ENCODE assay signal across 7 cellular contexts in genomic region chr22:42536634-42537033, GRCh38. TPM values are rescaled to one million over a fixed set of nuclear protein-coding genes. Genes with fewer than 3 reads are reported as not detected.
DNase-seq lines count a peak whose midpoint lies in the region; ATAC-seq and TF ChIP-seq lines count a peak whose summit lies in the region.
"Not testable (repeated sequence)": the region's sequence is repeated elsewhere in the genome, so short reads cannot be mapped to it uniquely, and the experiment has no call there.

No MANE protein-coding gene starts in this region.

- H2AFZ ChIP-seq in Karpas-422 (ENCODE audit: low read length); parathyroid adenoma: not testable (repeated sequence)

- not testable (repeated sequence) for H3K36me3 ChIP-seq in Karpas-422 (ENCODE audit: insufficient read depth, low read length); brain microvascular endothelial cell (replicated peaks); heart right ventricle; parathyroid adenoma (ENCODE audit: control insufficient read depth, insufficient read depth, low read length); suprapubic skin

- TF ChIP-seq EP300 in suprapubic skin (IDR thresholded peaks at IDR 0.05) = not testable (repeated sequence)

- not testable (repeated sequence) for H3K4me3 ChIP-seq in Karpas-422 (ENCODE audit: low read length); brain microvascular endothelial cell (ENCODE audit: low read depth, low read length); heart right ventricle; parathyroid adenoma (ENCODE audit: low read depth, low read length); suprapubic skin

- in situ Hi-C loops in brain microvascular endothelial cell (cut with HindIII; ENCODE audit: low pct_ligation_motif_present, low sequenced_read_pairs) = not testable (repeated sequence)

- H3K9me3 ChIP-seq in Karpas-422 (ENCODE audit: low read length); heart right ventricle; parathyroid adenoma (ENCODE audit: control insufficient read depth, low read length); suprapubic skin: not testable (repeated sequence)

- H3K9me2 ChIP-seq in Karpas-422 (replicated peaks; ENCODE audit: insufficient read depth, low read length) = not testable (repeated sequence)

- H3K9ac ChIP-seq in Karpas-422 (ENCODE audit: low read length) = peak overlapping the region; percentile 37; the same call in 1 of the 2 replicates
- H3K9ac ChIP-seq in parathyroid adenoma = not testable (repeated sequence)

- not testable (repeated sequence) for TF ChIP-seq CTCF in C4-2B (conservative IDR thresholded peaks at IDR 0.05); brain microvascular endothelial cell (IDR thresholded peaks at IDR 0.05; ENCODE audit: low read depth, low read length, missing control alignments); heart right ventricle (IDR thresholded peaks at IDR 0.05); parathyroid adenoma (IDR thresholded peaks at IDR 0.05); suprapubic skin (IDR thresholded peaks at IDR 0.05)

- not testable (repeated sequence) for H3K79me2 ChIP-seq in Karpas-422 (ENCODE audit: low read length); parathyroid adenoma

- peak; percentile 15 for DNase-seq in Karpas-422
- DNase-seq in SHP77 treated with DMSO at 0.1 percent for 48 hours (lab: John Stamatoyannopoulos, UW) = peak; percentile 3
- DNase-seq in brain microvascular endothelial cell; heart right ventricle; suprapubic skin (ENCODE audit: low spot score in 2 of 2): not testable (repeated sequence)

- not testable (repeated sequence) for TF ChIP-seq POLR2A in suprapubic skin (IDR thresholded peaks at IDR 0.05)

- H4K20me1 ChIP-seq in Karpas-422 (ENCODE audit: insufficient read depth, low read depth, low read length) = not testable (repeated sequence)

- H3K27ac ChIP-seq in C4-2B (peak overlapping the region; percentile 71), Karpas-422 (ENCODE audit: low read length) (peak overlapping the region; percentile 89), brain microvascular endothelial cell (peak overlapping the region; percentile 59), heart right ventricle (peak overlapping the region in 8 of 10 donors; percentile 9 to 78 (median 39)), parathyroid adenoma (peak overlapping the region; percentile 39), suprapubic skin (peak overlapping the region; percentile 50)

- H3K27me3 ChIP-seq in Karpas-422 (ENCODE audit: low read length); brain microvascular endothelial cell (replicated peaks); heart right ventricle; parathyroid adenoma (ENCODE audit: control insufficient read depth, insufficient read depth, low read length); suprapubic skin: not testable (repeated sequence)

- H3K4me1 ChIP-seq in Karpas-422 (ENCODE audit: low read length) = peaks cover 61% of the 10 kb centered on the region
- H3K4me1 ChIP-seq in heart right ventricle = peaks cover 0 to 22% (median 10%) of the 10 kb centered on the region in 9 donors
- not testable (repeated sequence) for H3K4me1 ChIP-seq in parathyroid adenoma
- H3K4me1 ChIP-seq in suprapubic skin = peaks cover 12% of the 10 kb centered on the region

- 96 to 97% methylated on average over 18 of the region's 18 CpGs for WGBS in heart right ventricle, 2 donors
- WGBS in suprapubic skin = 88% methylated on average over 18 of the region's 18 CpGs

- not testable (repeated sequence) for ATAC-seq in heart right ventricle

- intact Hi-C loops in heart right ventricle (cut with DNase I) = not testable (repeated sequence)

- peak overlapping the region; percentile 58 for H3K4me2 ChIP-seq in Karpas-422 (ENCODE audit: low read depth, low read length, poor library complexity, severe bottlenecking)
- not testable (repeated sequence) for H3K4me2 ChIP-seq in parathyroid adenoma (ENCODE audit: low read length)

RNA-seq across cellular contexts. Expression of gene RRP7A, which starts 17.0 kb away (rescaled TPM):
- 19.2 and 45.1 TPM in 2 replicates for total RNA-seq in Karpas-422 (2014; rRNA removed; shearing (Covaris generic); ENCODE audit: low replicate concordance)
- total RNA-seq in heart right ventricle (10 to 100 TPM; 20.8 to 35.2 (median 26.1) TPM), suprapubic skin (10 to 100 TPM; 19.0 to 31.3 (median 23.5) TPM)
- polyA plus RNA-seq in heart right ventricle = 10 to 100 TPM; 21.9 to 28.3 TPM

RNA-seq across cellular contexts. Expression of gene SERHL2, which starts 17.1 kb away (rescaled TPM):
- 3.2 and 3.7 TPM in 2 replicates for total RNA-seq in Karpas-422 (2014; rRNA removed; shearing (Covaris generic); ENCODE audit: low replicate concordance)
- 1 to 10 TPM; 1.7 to 6.1 (median 3.5) TPM for total RNA-seq in heart right ventricle
- polyA plus RNA-seq in heart right ventricle = 1 to 10 TPM; 1.4 to 4.7 TPM
- total RNA-seq in suprapubic skin = 10 to 100 TPM; 13.0 to 96.1 (median 52.1) TPM

Comparison
In these comparisons a context has a peak if more than half of its experiments do, and no peak if none do; other contexts are left out.
1. H3K27ac ChIP-seq: peak in every context shown above with its lines; median percentile 89 in Karpas-422; 71 in C4-2B; 59 in brain microvascular endothelial cell; 50 in suprapubic skin; 39 in heart right ventricle; 39 in parathyroid adenoma.